ENCODE assay signal across 1 cellular context in genomic region chr20:3767434-3768341, GRCh38.
TF ChIP-seq lines count a peak whose summit lies in the region.

ADISSP (minus strand) TSS chr20:3767753; CDS start chr20:3760100, 7,653 bp downstream.

TF ChIP-seq in K562, 482 proteins besides CTCF, POLR2A, EP300 and RAD21 (continued from another document):
- TF ChIP-seq NR0B1 (IDR thresholded peaks at IDR 0.05; ENCODE audit: partially characterized antibody) (no peak), SOX6 (IDR thresholded peaks at IDR 0.05) (no peak), ZNF780A (CRISPR knock-in tag; IDR thresholded peaks at IDR 0.05) (no peak), E2F4 (CRISPR knock-in tag; IDR thresholded peaks at IDR 0.05; ENCODE audit: low read depth) (peak; percentile 21; the same call in 1 of the 2 replicates), CREB1 (IDR thresholded peaks at IDR 0.05) (peak; percentile 49; the same call in 1 of the 2 replicates), CREB1 (CRISPR knock-in tag; IDR thresholded peaks at IDR 0.05) (peak; percentile 79; the same call in 1 of the 2 replicates), POLR2G (IDR thresholded peaks at IDR 0.05; ENCODE audit: low read depth, low read length) (peak; percentile 77), TCFL5 (CRISPR knock-in tag; conservative IDR thresholded peaks at IDR 0.05) (no peak), HMGXB4 (CRISPR knock-in tag; IDR thresholded peaks at IDR 0.05) (no peak), TRIM28 (IDR thresholded peaks at IDR 0.05) (no peak), BRD9 (IDR thresholded peaks at IDR 0.05; ENCODE audit: low read depth, partially characterized antibody) (no peak), TBL1XR1 (IDR thresholded peaks at IDR 0.05; ENCODE audit: low read length in 2 of 2) (no peak), HIVEP1 (CRISPR knock-in tag; IDR thresholded peaks at IDR 0.05) (no peak), CCNT2 (IDR thresholded peaks at IDR 0.05; ENCODE audit: borderline replicate concordance, extremely low read depth, insufficient read length, low read depth, low read length) (peak; percentile 55), KDM1A (IDR thresholded peaks at IDR 0.05) (no peak; a peak in 1 of 4 replicates), NR2C2 (CRISPR knock-in tag; IDR thresholded peaks at IDR 0.05) (no peak), NR2C2 (tag; IDR thresholded peaks at IDR 0.05) (peak; percentile 77), ZNF133 (CRISPR knock-in tag; IDR thresholded peaks at IDR 0.05) (no peak), ZBTB1 (CRISPR knock-in tag; IDR thresholded peaks at IDR 0.05; ENCODE audit: borderline replicate concordance, low read depth) (peak; percentile 14; the same call in 1 of the 2 replicates), L3MBTL2 (IDR thresholded peaks at IDR 0.05) (peak; percentile 94), RBBP5 (IDR thresholded peaks at IDR 0.05; ENCODE audit: borderline replicate concordance, insufficient read depth, low read length, poor library complexity, severe bottlenecking) (peak; percentile 26), HNRNPUL1 (IDR thresholded peaks at IDR 0.05; ENCODE audit: low read length) (no peak), RBM25 (IDR thresholded peaks at IDR 0.05; ENCODE audit: low read depth, low read length, severe bottlenecking) (peak; percentile 92), HOXB6 (CRISPR knock-in tag; IDR thresholded peaks at IDR 0.05; ENCODE audit: borderline replicate concordance) (no peak), ZNF77 (CRISPR knock-in tag; IDR thresholded peaks at IDR 0.05) (no peak), TFAP4 (CRISPR knock-in tag; IDR thresholded peaks at IDR 0.05; ENCODE audit: borderline replicate concordance) (no peak; the same call in 1 of the 2 replicates), SMAD3 (CRISPR knock-in tag; conservative IDR thresholded peaks at IDR 0.05) (no peak), MCM3 (IDR thresholded peaks at IDR 0.05) (no peak), ZNF232 (CRISPR knock-in tag; IDR thresholded peaks at IDR 0.05) (no peak), KAT7 (CRISPR knock-in tag; IDR thresholded peaks at IDR 0.05; ENCODE audit: borderline replicate concordance) (peak; percentile 62; the same call in 1 of the 2 replicates), ETS2 (tag; IDR thresholded peaks at IDR 0.05; ENCODE audit: borderline replicate concordance, poor library complexity, severe bottlenecking) (no peak), ZNF589 (CRISPR knock-in tag; IDR thresholded peaks at IDR 0.05; ENCODE audit: low read depth) (no peak), CBFB (CRISPR knock-in tag; IDR thresholded peaks at IDR 0.05) (peak; percentile 82), TCF15 (CRISPR knock-in tag; IDR thresholded peaks at IDR 0.05) (no peak), RBM22 (IDR thresholded peaks at IDR 0.05; ENCODE audit: low read depth, low read length, poor library complexity, severe bottlenecking) (no peak), PHTF2 (CRISPR knock-in tag; IDR thresholded peaks at IDR 0.05) (no peak), ZC3H11A (IDR thresholded peaks at IDR 0.05; ENCODE audit: low read depth, low read length) (no peak), DACH1 (IDR thresholded peaks at IDR 0.05; ENCODE audit: partially characterized antibody) (no peak), CREB3L1 (IDR thresholded peaks at IDR 0.05; ENCODE audit: borderline replicate concordance, low read depth) (peak; percentile 63; the same call in 1 of the 2 replicates), ZNF224 (CRISPR knock-in tag; IDR thresholded peaks at IDR 0.05) (0 out of 2 replicates have a peak, but pooled peaks have one; percentile 42), NONO (IDR thresholded peaks at IDR 0.05; ENCODE audit: low read depth in 2 of 2, low read length in 1 of 2) (peak in 1 of 2 experiments; percentile 34; a peak in 1 of 4 replicates), CREB5 (CRISPR knock-in tag; IDR thresholded peaks at IDR 0.05) (no peak), TRIM24 (IDR thresholded peaks at IDR 0.05) (no peak), GABPB1 (CRISPR knock-in tag; IDR thresholded peaks at IDR 0.05) (peak; percentile 43; the same call in 1 of the 2 replicates), PHF20 (IDR thresholded peaks at IDR 0.05; ENCODE audit: partially characterized antibody) (peak; percentile 22), HDAC1 (IDR thresholded peaks at IDR 0.05) (peak in 1 of 2 experiments; percentile 79; a peak in 2 of 4 replicates), XRCC3 (IDR thresholded peaks at IDR 0.05) (no peak), FOXP4 (CRISPR knock-in tag; IDR thresholded peaks at IDR 0.05; ENCODE audit: borderline replicate concordance) (peak; percentile 82; the same call in 1 of the 2 replicates), ZFX (CRISPR knock-in tag; IDR thresholded peaks at IDR 0.05) (peak; percentile 95), FOXJ2 (tag; IDR thresholded peaks at IDR 0.05) (no peak), ZNF12 (CRISPR knock-in tag; IDR thresholded peaks at IDR 0.05) (no peak), TARDBP (IDR thresholded peaks at IDR 0.05) (no peak), E2F6 (IDR thresholded peaks at IDR 0.05; ENCODE audit: borderline replicate concordance in 1 of 2, extremely low read depth in 1 of 2, insufficient read depth in 1 of 2, insufficient read length in 1 of 2, low read depth in 1 of 2, low read length in 1 of 2, poor library complexity in 1 of 2, severe bottlenecking in 1 of 2) (peak; percentile 73 to 90)
